In genomic region chr20:54088430-54088829, GRCh38 we compare ENCODE assay signal across 26 cellular contexts. TPM values are rescaled to one million over a fixed set of nuclear protein-coding genes. Genes with fewer than 3 reads are reported as not detected.
DNase-seq lines count a peak whose midpoint lies in the region; ATAC-seq lines count a peak whose summit lies in the region.
"Had no signal": no experiment of that assay in that cellular context is flagged by ENCODE, and none has a peak within 500 bp of the region (broad histone marks: within the 10 kb centered on the region; RNA-seq: fewer than 3 reads in every experiment).

No MANE protein-coding gene starts in this region.

- DNase-seq in EH (ENCODE audit: low read depth) (peak; percentile 76), M059J (ENCODE audit: low read depth) (peak; percentile 81), mesendoderm (peak; percentile 26), hypothalamus (lab: John Stamatoyannopoulos, UW) (no peak), 8988T (no peak)
- no peak for DNase-seq in activated CD8-positive, alpha-beta T cell treated with anti-CD3 and anti-CD28 coated beads, Interleukin-2, amount 10 ng/mL, durations not matched to agents 7 days and 5 days
- DNase-seq: CD4-positive, alpha-beta T cell; DMS53; GDM1; H9; Karpas-422; MV-4-11; NCI-H1105; NCI-H1436 treated with DMSO at 0.1 percent for 48 hours; NCI-H187 treated with DMSO at 0.1 percent for 48 hours; NCI-H2107; NCI-H446; NCI-H524 treated with DMSO at 0.1 percent for 48 hours; NCI-H774; Right ventricle myocardium superior; RPMI8226 had no signal

- H3K4me1 Mint-ChIP-seq in activated CD8-positive, alpha-beta T cell treated with anti-CD3 and anti-CD28 coated beads, Interleukin-2, amount 10 ng/mL, durations not matched to agents 7 days and 5 days (ENCODE audit: low read depth) = peaks cover 3% of the 10 kb centered on the region
- H3K4me1 Mint-ChIP-seq: H9 had no signal

- no peaks in the 10 kb centered on the region for H3K36me3 Mint-ChIP-seq in activated CD8-positive, alpha-beta T cell treated with anti-CD3 and anti-CD28 coated beads, Interleukin-2, amount 10 ng/mL, durations not matched to agents 7 days and 5 days (ENCODE audit: low read depth)

- H3K27me3 ChIP-seq in mesendoderm (ENCODE audit: insufficient read depth, low read length, poor library complexity) = no peaks in the 10 kb centered on the region
- H3K27me3 ChIP-seq: BLaER1 treated with 17β-estradiol and CSF1 and Interleukin-3, amounts not matched to agents 10 nM and 100 nM; SJSA1 had no signal

- no peak overlapping the region for H4K8ac ChIP-seq in mesendoderm (ENCODE audit: low read depth, low read length)

- no peak overlapping the region for H3K27ac Mint-ChIP-seq in activated CD8-positive, alpha-beta T cell treated with anti-CD3 and anti-CD28 coated beads, Interleukin-2, amount 10 ng/mL, durations not matched to agents 7 days and 5 days
- H3K27ac Mint-ChIP-seq: CD4-positive, alpha-beta T cell; H9 had no signal

- no peak for ATAC-seq in GM19035 (IDR thresholded peaks at IDR 0.05; ENCODE audit: unreplicated experiment)
- no peak for ATAC-seq in activated CD8-positive, alpha-beta T cell treated with anti-CD3 and anti-CD28 coated beads, Interleukin-2, amount 10 ng/mL, durations not matched to agents 7 days and 5 days
- ATAC-seq: HepG2 had no signal

- no peaks in the 10 kb centered on the region for H3K79me2 ChIP-seq in mesendoderm (ENCODE audit: control insufficient read depth, insufficient read depth, low read length)

- H3K9ac ChIP-seq in mesendoderm (ENCODE audit: low read length) = no peak overlapping the region
- H3K9ac ChIP-seq: BLaER1 treated with 17β-estradiol and CSF1 and Interleukin-3, amounts not matched to agents 10 nM and 100 nM had no signal

- no peak overlapping the region for H2BK5ac ChIP-seq in mesendoderm (ENCODE audit: low read length)

- peaks cover 18% of the 10 kb centered on the region for H3K27me3 Mint-ChIP-seq in activated CD8-positive, alpha-beta T cell treated with anti-CD3 and anti-CD28 coated beads, Interleukin-2, amount 10 ng/mL, durations not matched to agents 7 days and 5 days (ENCODE audit: low read depth)

- H3K4me2 ChIP-seq in mesendoderm (ENCODE audit: low read length) = no peak overlapping the region
- H3K4me2 ChIP-seq: BLaER1 treated with 17β-estradiol and CSF1 and Interleukin-3, amounts not matched to agents 10 nM and 100 nM had no signal

- no peaks in the 10 kb centered on the region for H3K79me1 ChIP-seq in mesendoderm (ENCODE audit: low read length)

- no peak overlapping the region for H2AK5ac ChIP-seq in mesendoderm (ENCODE audit: low read length)

- no peak overlapping the region for H2BK120ac ChIP-seq in mesendoderm (ENCODE audit: low read depth, low read length)

- no peak overlapping the region for H3K4me3 ChIP-seq in mesendoderm (ENCODE audit: low read length)
- H3K4me3 ChIP-seq: BLaER1 treated with 17β-estradiol and CSF1 and Interleukin-3, amounts not matched to agents 10 nM and 100 nM; SJSA1 had no signal

- CTCF ChIA-PET in activated CD8-positive, alpha-beta T cell treated with anti-CD3 and anti-CD28 coated beads, Interleukin-2, amount 10 ng/mL, durations not matched to agents 7 days and 5 days (lab: Charles Lee) = interaction anchor here (2.1 kb wide), 1 partner anchor 15 kb away, joined by 6 read pairs; no protein-coding TSS in a partner anchor

- H3K9me3 Mint-ChIP-seq in activated CD8-positive, alpha-beta T cell treated with anti-CD3 and anti-CD28 coated beads, Interleukin-2, amount 10 ng/mL, durations not matched to agents 7 days and 5 days (ENCODE audit: insufficient read depth) = no peaks in the 10 kb centered on the region
- H3K9me3 Mint-ChIP-seq: CD4-positive, alpha-beta T cell; H9 had no signal

- POLR2A ChIA-PET in activated CD8-positive, alpha-beta T cell treated with anti-CD3 and anti-CD28 coated beads, Interleukin-2, amount 10 ng/mL, durations not matched to agents 7 days and 5 days (lab: Charles Lee) = no interaction called here

- no peak overlapping the region for H3K23ac ChIP-seq in mesendoderm (ENCODE audit: low read length)

- H3K18ac ChIP-seq in mesendoderm (ENCODE audit: low read length) = no peak overlapping the region

- no CpG with 5 or more reads among the region's 1 CpG for WGBS in mesendoderm (ENCODE audit: extremely low coverage, insufficient coverage, low lambda C conversion rate)

- H3K4me1 ChIP-seq in mesendoderm (ENCODE audit: control insufficient read depth, low read depth, low read length) = no peaks in the 10 kb centered on the region

- H3K36me3 ChIP-seq in mesendoderm (ENCODE audit: control insufficient read depth, insufficient read depth, low read length) = no peaks in the 10 kb centered on the region
- H3K36me3 ChIP-seq: BLaER1 treated with 17β-estradiol and CSF1 and Interleukin-3, amounts not matched to agents 10 nM and 100 nM; SJSA1 had no signal

- H3K4me3 Mint-ChIP-seq in activated CD8-positive, alpha-beta T cell treated with anti-CD3 and anti-CD28 coated beads, Interleukin-2, amount 10 ng/mL, durations not matched to agents 7 days and 5 days = no peak overlapping the region
- H3K4me3 Mint-ChIP-seq: CD4-positive, alpha-beta T cell; H9 had no signal

- no peak overlapping the region for H2BK15ac ChIP-seq in mesendoderm (replicated peaks; ENCODE audit: low read depth)

- no peak overlapping the region for H3K4ac ChIP-seq in mesendoderm (ENCODE audit: low read depth, low read length)

- no peak overlapping the region for H4K5ac ChIP-seq in mesendoderm (ENCODE audit: low read length)

- H3K27ac ChIP-seq in mesendoderm (ENCODE audit: low read depth, low read length) = no peak overlapping the region
- H3K27ac ChIP-seq: BLaER1 treated with 17β-estradiol and CSF1 and Interleukin-3, amounts not matched to agents 10 nM and 100 nM; SJSA1 had no signal

- no peak overlapping the region for H3K56ac ChIP-seq in mesendoderm (ENCODE audit: low read length)

RNA-seq across cellular contexts. Expression of gene BCAS1, which starts 18.0 kb away (rescaled TPM):
- 0.07 TPM in 1 of 2 replicates, not detected in the other for total RNA-seq in M059J (2014; rRNA removed; shearing (Covaris generic))
- polyA plus RNA-seq in mesendoderm (2013, experiment 1 of 2) = 0.13 TPM
- polyA plus RNA-seq in mesendoderm (2013, experiment 2 of 2) = 0.11 TPM
- not detected for total RNA-seq in activated CD8-positive, alpha-beta T cell treated with anti-CD3 and anti-CD28 coated beads, Interleukin-2, amount 10 ng/mL, durations not matched to agents 7 days and 5 days
- total RNA-seq: Daoy, Right ventricle myocardium superior had no signal

Comparison
In these comparisons a context has a peak if more than half of its experiments do, and no peak if none do; other contexts are left out.
1. DNase-seq: peak in EH (single experiment), M059J (single experiment) and mesendoderm (single experiment); none in hypothalamus (0 of 51), activated CD8-positive, alpha-beta T cell treated with anti-CD3 and anti-CD28 coated beads, Interleukin-2, amount 10 ng/mL, durations not matched to agents 7 days and 5 days (single experiment) and 8988T (single experiment).